ENCODE assay signal across 8 cellular contexts in genomic region chr2:15721411-15722094, GRCh38.
"Had no signal": no experiment of that assay in that cellular context is flagged by ENCODE, and none has a peak within 500 bp of the region (broad histone marks: within the 10 kb centered on the region; RNA-seq: fewer than 3 reads in every experiment).

No MANE protein-coding gene starts in this region.

- H3K27ac ChIP-seq: GM23248, HL-60 had no signal

- H3K36me3 ChIP-seq: HAP-1 had no signal

- H3K4me1 ChIP-seq: HAP-1 had no signal

- H3K9ac ChIP-seq: GM23248 had no signal

- H3K4me3 Mint-ChIP-seq: HFFc6, IgD-negative memory B cell had no signal

- H3K4me3 ChIP-seq: GM23248, HAP-1 had no signal

- H3K27ac Mint-ChIP-seq: HFFc6, IgD-negative memory B cell had no signal

- H3K9me3 Mint-ChIP-seq: HFFc6 had no signal

- DNase-seq: GM23248, GOT3, H7, HFFc6, KBM-7 had no signal

- H3K9me3 ChIP-seq: HAP-1 had no signal

- H3K36me3 Mint-ChIP-seq: IgD-negative memory B cell had no signal

- H2AFZ ChIP-seq: GM23248 had no signal
